In the genomic region with DNA sequence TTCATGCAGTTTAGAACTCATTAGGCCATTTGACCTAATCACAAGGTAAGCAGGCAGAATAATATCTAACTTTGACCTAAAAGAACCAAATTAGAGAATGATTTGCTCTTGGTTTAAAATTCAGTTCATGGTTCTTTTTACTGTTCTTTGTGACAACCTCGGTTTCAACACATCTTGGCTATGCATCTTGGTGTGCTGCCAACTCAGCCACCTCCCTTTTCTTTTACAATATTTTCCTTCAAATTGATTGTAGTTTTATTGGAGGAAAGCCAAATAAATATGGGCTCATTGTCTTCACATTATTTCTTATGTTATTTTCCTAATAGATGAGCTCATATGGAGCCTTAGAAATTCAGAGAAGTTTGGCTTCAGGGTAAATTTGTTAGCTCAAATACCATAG, we compare ENCODE assay signal across 36 cellular contexts.
DNase-seq lines count a peak whose midpoint lies in the region; FAIRE-seq and TF ChIP-seq lines count a peak whose summit lies in the region.
"Had no signal": no experiment of that assay in that cellular context is flagged by ENCODE, and none has a peak within 500 bp of the region (broad histone marks: within the 10 kb centered on the region; RNA-seq: fewer than 3 reads in every experiment).

No MANE protein-coding gene starts in this region.

- H3K4me1 Mint-ChIP-seq in mesothelial cell of epicardium = peaks cover 26% of the 10 kb centered on the region
- H3K4me1 Mint-ChIP-seq: activated naive CD8-positive, alpha-beta T cell treated with anti-CD3 and anti-CD28 coated beads for 36 hours; immature natural killer cell; naive B cell had no signal

- intact Hi-C loops in endothelial cell of umbilical vein (cut with micrococcal nuclease) (no loop called here), spleen (cut with DNase I; ENCODE audit: low total_unique reads) (no loop called here)

- peak; percentile 70 for DNase-seq in DMS79 treated with DMSO at 0.1 percent for 48 hours (lab: John Stamatoyannopoulos, UW)
- DNase-seq in DMS79 (lab: John Stamatoyannopoulos, UW) = no peak
- peak; percentile 53 for DNase-seq in endothelial cell of umbilical vein (ENCODE audit: low read depth, low spot score)
- DNase-seq in mesothelial cell of epicardium (ENCODE audit: low spot score in 2 of 2, unreplicated experiment in 2 of 2) = no peak
- peak; percentile 60 for DNase-seq in small intestine
- no peak for DNase-seq in germinal center (ENCODE audit: low spot score)
- no peak for DNase-seq in activated T-cell treated with anti-CD3 and anti-CD28 coated beads, Interleukin-2, amount 50 U/mL, for 1 hour
- DNase-seq in spleen = no peak
- DNase-seq: activated CD4-positive, alpha-beta T cell treated with anti-CD3 and anti-CD28 coated beads for 48 hours; activated effector memory CD4-positive, alpha-beta T cell treated with Interleukin-2 at 50 U/mL for 16 hours; activated naive CD8-positive, alpha-beta T cell treated with anti-CD3 and anti-CD28 coated beads for 36 hours; activated T-cell treated with anti-CD3 and anti-CD28 coated beads for 4 hours; aorta; Caco-2; cortex of kidney; DND-41; effector memory CD8-positive, alpha-beta T cell; GF-D8; immature natural killer cell; IMR-90; mesenchymal stem cell; naive B cell; NCI-H1048; NCI-H1694 treated with DMSO at 0.1 percent for 48 hours; NCI-H82; SJCRH30; stimulated activated naive CD4-positive, alpha-beta T cell; SW 1271; WERI-Rb-1 had no signal

- POLR2A ChIA-PET in endothelial cell of umbilical vein (lab: Charles Lee) = no interaction called here

- H3K9me1 ChIP-seq in endothelial cell of umbilical vein (replicated peaks; ENCODE audit: control insufficient read depth, extremely low read depth, insufficient read depth, low read length) = no peaks in the 10 kb centered on the region

- FAIRE-seq in endothelial cell of umbilical vein (lab: Jason Lieb, UNC) (no peak), small intestine (lab: Jason Lieb, UNC) (no peak)
- FAIRE-seq: RCC 7860, urothelium cell line had no signal

- whole genome bisulfite sequencing in small intestine, 3 donors = 9 to 34% (median 24%) methylated on average over 1 of the region's 1 CpG
- WGBS in spleen, 5 donors = 51 to 67% (median 63%) methylated on average over 1 of the region's 1 CpG

- H3K27me3 Mint-ChIP-seq in mesothelial cell of epicardium (ENCODE audit: low read depth) = peaks cover 1% of the 10 kb centered on the region

- dilution Hi-C loops in endothelial cell of umbilical vein (cut with MboI; ENCODE audit: extremely low pct_ligation_motif_present, low sequenced_read_pairs) = no loop called here

- H3K4me2 ChIP-seq in endothelial cell of umbilical vein (ENCODE audit: insufficient read depth, low read length) = no peak overlapping the region

- H3K27me3 ChIP-seq in endothelial cell of umbilical vein (ENCODE audit: control insufficient read depth in 2 of 2, insufficient read depth in 2 of 2, low read length in 2 of 2) = peaks cover 0 to 2% of the 10 kb centered on the region in 2 experiments
- no peaks in the 10 kb centered on the region for H3K27me3 ChIP-seq in small intestine (ENCODE audit: control insufficient read depth in 2 of 2, insufficient read depth in 2 of 2, low read length in 2 of 2)
- H3K27me3 ChIP-seq in spleen (replicated peaks in 1 of 7) = peaks cover 0 to 24% (median 0%) of the 10 kb centered on the region in 7 donors
- H3K27me3 ChIP-seq: cardiac muscle cell, SJCRH30 had no signal

- TF ChIP-seq POLR2A in endothelial cell of umbilical vein (IDR thresholded peaks at IDR 0.05; ENCODE audit: low read depth, low read length) (no peak), spleen (IDR thresholded peaks at IDR 0.05) (no peak)

- TF ChIP-seq CTCF in endothelial cell of umbilical vein (IDR thresholded peaks at IDR 0.05; ENCODE audit: extremely low read depth in 1 of 2, insufficient read depth in 1 of 2, low read depth in 1 of 2, low read length in 2 of 2) = no peak
- no peak for TF ChIP-seq CTCF in mesothelial cell of epicardium (IDR thresholded peaks at IDR 0.05; ENCODE audit: unreplicated experiment)
- no peak for TF ChIP-seq CTCF in spleen (IDR thresholded peaks at IDR 0.05 in 8 of 11, conservative IDR thresholded peaks at IDR 0.05 in 3 of 11)

- CTCF ChIA-PET in endothelial cell of umbilical vein (lab: Charles Lee) = interaction anchor here (1.0 to 1.5 kb wide), 3 partner anchors 18 to 426 kb away, joined by 3 read pairs; no protein-coding TSS in a partner anchor

- no peaks in the 10 kb centered on the region for H3K79me2 ChIP-seq in endothelial cell of umbilical vein (ENCODE audit: control insufficient read depth, insufficient read depth, low read length)

- no peak overlapping the region for H3K4me3 Mint-ChIP-seq in mesothelial cell of epicardium
- H3K4me3 Mint-ChIP-seq: activated naive CD8-positive, alpha-beta T cell treated with anti-CD3 and anti-CD28 coated beads for 36 hours; effector memory CD8-positive, alpha-beta T cell; immature natural killer cell; naive B cell had no signal

- H3K9me3 ChIP-seq in endothelial cell of umbilical vein (replicated peaks; ENCODE audit: control insufficient read depth, insufficient read depth, low read length) (no peaks in the 10 kb centered on the region), small intestine (ENCODE audit: control insufficient read depth, low read depth) (no peaks in the 10 kb centered on the region), spleen (no peaks in the 10 kb centered on the region)
- H3K9me3 ChIP-seq: Caco-2, neutrophil, SJCRH30 had no signal

- H3K4me3 ChIP-seq in endothelial cell of umbilical vein (replicated peaks in 1 of 3; ENCODE audit: insufficient read depth in 1 of 3, low read depth in 1 of 3, low read length in 3 of 3) = no peak overlapping the region
- no peak overlapping the region for H3K4me3 ChIP-seq in small intestine (ENCODE audit: low read depth in 1 of 2, low read length in 2 of 2)
- no peak overlapping the region for H3K4me3 ChIP-seq in spleen
- H3K4me3 ChIP-seq: cardiac muscle cell, SJCRH30 had no signal

- H3K36me3 ChIP-seq in endothelial cell of umbilical vein (ENCODE audit: control insufficient read depth in 2 of 2, extremely low read depth in 1 of 2, insufficient read depth in 2 of 2, low read length in 2 of 2) (no peaks in the 10 kb centered on the region), small intestine (ENCODE audit: control insufficient read depth in 2 of 2, insufficient read depth in 2 of 2, low read length in 2 of 2) (no peaks in the 10 kb centered on the region), spleen (no peaks in the 10 kb centered on the region)
- H3K36me3 ChIP-seq: cardiac muscle cell, neutrophil, SJCRH30, WERI-Rb-1 had no signal

- H2AFZ ChIP-seq in endothelial cell of umbilical vein (ENCODE audit: low read depth, low read length) = no peak overlapping the region

- H3K4me1 ChIP-seq in endothelial cell of umbilical vein (ENCODE audit: control insufficient read depth, extremely low read depth, insufficient read depth, low read length) (no peaks in the 10 kb centered on the region), small intestine (ENCODE audit: control insufficient read depth in 2 of 2, insufficient read depth in 1 of 2, low read depth in 1 of 2, low read length in 1 of 2) (no peaks in the 10 kb centered on the region), spleen (no peaks in the 10 kb centered on the region)
- H3K4me1 ChIP-seq: Caco-2, SJCRH30 had no signal

- peak overlapping the region; percentile 5 for H3K27ac Mint-ChIP-seq in mesothelial cell of epicardium
- H3K27ac Mint-ChIP-seq: activated naive CD8-positive, alpha-beta T cell treated with anti-CD3 and anti-CD28 coated beads for 36 hours; effector memory CD8-positive, alpha-beta T cell; immature natural killer cell; naive B cell; progenitor cell of endocrine pancreas had no signal

- H3K27ac ChIP-seq in endothelial cell of umbilical vein (ENCODE audit: insufficient read depth, low read depth, low read length) (no peak overlapping the region), small intestine (ENCODE audit: low read depth in 1 of 2, low read length in 1 of 2) (no peak overlapping the region), spleen (no peak overlapping the region)
- H3K27ac ChIP-seq: 22Rv1, C4-2B, cardiac muscle cell, neutrophil, SJCRH30, WERI-Rb-1 had no signal

- no peaks in the 10 kb centered on the region for H3K36me3 Mint-ChIP-seq in mesothelial cell of epicardium
- H3K36me3 Mint-ChIP-seq: activated naive CD8-positive, alpha-beta T cell treated with anti-CD3 and anti-CD28 coated beads for 36 hours; immature natural killer cell; naive B cell had no signal

- no peak overlapping the region for H3K9ac ChIP-seq in endothelial cell of umbilical vein (replicated peaks; ENCODE audit: extremely low read depth, insufficient read depth, low read length)

- no peaks in the 10 kb centered on the region for H3K9me3 Mint-ChIP-seq in mesothelial cell of epicardium
- H3K9me3 Mint-ChIP-seq: activated naive CD8-positive, alpha-beta T cell treated with anti-CD3 and anti-CD28 coated beads for 36 hours; effector memory CD8-positive, alpha-beta T cell had no signal

- H4K20me1 ChIP-seq in endothelial cell of umbilical vein (replicated peaks; ENCODE audit: control insufficient read depth, extremely low read depth, insufficient read depth, low read length) = no peaks in the 10 kb centered on the region

- BruUV-seq in endothelial cell of umbilical vein (replicated peaks; lab: Mats Ljungman, UMichigan) = no TSS peak

TF ChIP-seq in endothelial cell of umbilical vein, 7 proteins besides CTCF, POLR2A, EP300 and RAD21:
- TF ChIP-seq GATA2 (IDR thresholded peaks at IDR 0.05; ENCODE audit: insufficient read depth, insufficient read length, low read depth, low read length) (no peak), MYC (IDR thresholded peaks at IDR 0.05; ENCODE audit: low read depth, low read length) (no peak), EZH2 (IDR thresholded peaks at IDR 0.05; ENCODE audit: borderline replicate concordance, low read depth, low read length, severe bottlenecking) (no peak), POLR2AphosphoS5 (IDR thresholded peaks at IDR 0.05; ENCODE audit: insufficient read depth, low read depth, low read length) (no peak)
- TF ChIP-seq, protein P1, sequence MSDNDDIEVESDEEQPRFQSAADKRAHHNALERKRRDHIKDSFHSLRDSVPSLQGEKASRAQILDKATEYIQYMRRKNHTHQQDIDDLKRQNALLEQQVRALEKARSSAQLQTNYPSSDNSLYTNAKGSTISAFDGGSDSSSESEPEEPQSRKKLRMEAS (IDR thresholded peaks at IDR 0.05; ENCODE audit: insufficient read depth, insufficient read length) = no peak

Comparison
In these comparisons a context has a peak if more than half of its experiments do, and no peak if none do; other contexts are left out.
1. DNase-seq: peak in DMS79 treated with DMSO at 0.1 percent for 48 hours (single experiment), endothelial cell of umbilical vein (single experiment) and small intestine (single experiment); none in DMS79 (single experiment), mesothelial cell of epicardium (0 of 2), germinal center (single experiment), activated T-cell treated with anti-CD3 and anti-CD28 coated beads, Interleukin-2, amount 50 U/mL, for 1 hour (single experiment) and spleen (single experiment).